ENCODE assay signal across 9 cellular contexts in genomic region chr10:34094961-34095360, GRCh38.
"Had no signal": no experiment of that assay in that cellular context is flagged by ENCODE, and none has a peak within 500 bp of the region (broad histone marks: within the 10 kb centered on the region; RNA-seq: fewer than 3 reads in every experiment).

No MANE protein-coding gene starts in this region.

- FAIRE-seq: H1, H54, HTR-8/SVneo had no signal

- H3K4me3 Mint-ChIP-seq: GM23338, H9, HFFc6, IgD-negative memory B cell had no signal

- H3K4me2 ChIP-seq: GM23338 had no signal

- H2AFZ ChIP-seq: GM23338 had no signal

- DNase-seq: H9, HCEC 1CT, HFFc6, KBM-7 had no signal

- H3K4me1 Mint-ChIP-seq: IgD-negative memory B cell had no signal

- ATAC-seq: GM23338 had no signal

- H3K36me3 Mint-ChIP-seq: IgD-negative memory B cell had no signal

- H3K4me3 ChIP-seq: GM23338 had no signal

- H3K27ac Mint-ChIP-seq: GM23338, H9, HFFc6, IgD-negative memory B cell had no signal
